ENCODE assay signal across 12 cellular contexts in the genomic region with DNA sequence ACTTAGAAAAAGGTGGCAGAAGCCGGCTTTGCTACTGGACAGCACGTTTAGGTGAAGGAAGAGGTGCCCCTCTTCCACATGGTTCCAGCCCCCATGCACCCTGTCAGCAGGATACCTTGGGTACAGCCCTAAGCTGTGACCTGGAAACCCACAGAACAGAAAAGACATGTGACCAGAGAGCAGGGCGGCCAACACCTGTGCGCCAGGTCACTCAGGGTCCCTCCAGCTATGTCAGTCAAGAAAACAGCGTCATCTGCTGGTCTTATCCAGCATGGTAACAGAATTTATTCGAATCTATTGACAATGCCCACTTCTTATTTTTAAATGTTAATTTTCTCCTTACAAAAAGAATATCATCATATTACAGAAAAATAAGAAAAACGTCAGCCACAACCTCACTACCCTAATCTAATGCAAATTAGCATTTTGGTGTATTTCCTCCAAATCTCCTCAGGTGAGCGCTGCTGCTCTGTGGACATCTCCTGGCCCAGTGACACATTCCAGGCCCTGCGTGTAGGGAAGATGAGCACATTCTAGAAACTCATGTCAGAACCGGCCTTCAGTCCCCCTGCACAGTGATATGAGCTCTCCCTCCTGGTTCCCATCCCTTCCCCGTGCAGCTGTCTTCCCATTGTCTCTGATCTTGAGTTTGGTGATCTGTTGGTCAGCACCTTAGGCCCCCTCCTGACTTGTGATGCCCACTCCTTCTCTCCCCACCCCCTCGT. TPM values are rescaled to one million over a fixed set of nuclear protein-coding genes. Genes with fewer than 3 reads are reported as not detected.
DNase-seq lines count a peak whose midpoint lies in the region; ATAC-seq and TF ChIP-seq lines count a peak whose summit lies in the region.
"Had no signal": no experiment of that assay in that cellular context is flagged by ENCODE, and none has a peak within 500 bp of the region (broad histone marks: within the 10 kb centered on the region; RNA-seq: fewer than 3 reads in every experiment).

No MANE protein-coding gene starts in this region.

- no peak overlapping the region for H3K4me3 Mint-ChIP-seq in endothelial cell (ENCODE audit: unreplicated experiment)
- no peak overlapping the region for H3K4me3 Mint-ChIP-seq in osteocyte (ENCODE audit: unreplicated experiment)
- H3K4me3 Mint-ChIP-seq: activated CD4-positive, alpha-beta memory T cell treated with anti-CD3 and anti-CD28 coated beads, Interleukin-2, amount 10 ng/mL, durations not matched to agents 7 days and 5 days had no signal

- H3K27me3 ChIP-seq in MM.1S (replicated peaks; ENCODE audit: insufficient read depth, low read length): no peaks in the 10 kb centered on the region

- H3K9ac ChIP-seq in MM.1S (ENCODE audit: low read length): no peak overlapping the region

- no peak overlapping the region for H3K27ac ChIP-seq in MM.1S (ENCODE audit: low read length)
- H3K27ac ChIP-seq: coronary artery had no signal

- H3K27ac Mint-ChIP-seq in endothelial cell (ENCODE audit: unreplicated experiment) (no peak overlapping the region), osteocyte (ENCODE audit: unreplicated experiment) (no peak overlapping the region)
- H3K27ac Mint-ChIP-seq: activated CD4-positive, alpha-beta memory T cell treated with anti-CD3 and anti-CD28 coated beads, Interleukin-2, amount 10 ng/mL, durations not matched to agents 7 days and 5 days had no signal

- H3K4me1 Mint-ChIP-seq in endothelial cell (ENCODE audit: unreplicated experiment) (peaks cover 26% of the 10 kb centered on the region), osteocyte (ENCODE audit: unreplicated experiment) (peaks cover 18% of the 10 kb centered on the region)

- no peaks in the 10 kb centered on the region for H3K9me3 Mint-ChIP-seq in endothelial cell (ENCODE audit: unreplicated experiment)
- no peaks in the 10 kb centered on the region for H3K9me3 Mint-ChIP-seq in osteocyte (ENCODE audit: unreplicated experiment)

- H3K9me3 ChIP-seq in MM.1S (replicated peaks; ENCODE audit: insufficient read depth, low read length): no peaks in the 10 kb centered on the region

- peaks cover 13% of the 10 kb centered on the region for H3F3A ChIP-seq in MM.1S (ENCODE audit: insufficient read depth, low read length)

- H3K79me2 ChIP-seq in MM.1S (ENCODE audit: low read length): no peaks in the 10 kb centered on the region

- no peak for ATAC-seq in HG02938 (IDR thresholded peaks at IDR 0.05; ENCODE audit: unreplicated experiment)

- TF ChIP-seq CTCF in MM.1S (IDR thresholded peaks at IDR 0.05; ENCODE audit: low read length) (peak; percentile 67), endothelial cell (IDR thresholded peaks at IDR 0.05; ENCODE audit: unreplicated experiment) (peak; percentile 75), osteocyte (IDR thresholded peaks at IDR 0.05) (peak; percentile 47)

- H3K36me3 Mint-ChIP-seq in endothelial cell (ENCODE audit: low read depth, unreplicated experiment): no peaks in the 10 kb centered on the region
- no peaks in the 10 kb centered on the region for H3K36me3 Mint-ChIP-seq in osteocyte (ENCODE audit: unreplicated experiment)

- no peaks in the 10 kb centered on the region for H3K9me2 ChIP-seq in MM.1S (replicated peaks; ENCODE audit: insufficient read depth, low read length)

- H3K36me3 ChIP-seq in MM.1S (replicated peaks; ENCODE audit: insufficient read depth, low read length): no peaks in the 10 kb centered on the region

- H3K4me1 ChIP-seq in MM.1S (ENCODE audit: low read length): peaks cover 25% of the 10 kb centered on the region

- H2AFZ ChIP-seq in MM.1S (ENCODE audit: low read length): 0 out of 2 replicates have a peak overlapping the region, but pooled peaks have one; percentile 39

- no peaks in the 10 kb centered on the region for H4K20me1 ChIP-seq in MM.1S (ENCODE audit: insufficient read depth, low read length)

- DNase-seq in DMS 273 (lab: John Stamatoyannopoulos, UW; ENCODE audit: unreplicated experiment): peak; percentile 18
- no peak for DNase-seq in DMS 273 treated with DMSO at 0.1 percent for 48 hours (lab: John Stamatoyannopoulos, UW)
- DNase-seq in MM.1S: peak; percentile 59
- DNase-seq in endothelial cell (ENCODE audit: low spot score): peak; percentile 31
- DNase-seq in osteocyte (ENCODE audit: extremely low spot score, unreplicated experiment): no peak
- no peak for DNase-seq in hypothalamus (lab: John Stamatoyannopoulos, UW)
- DNase-seq in EL: no peak
- DNase-seq: 8988T; activated CD4-positive, alpha-beta memory T cell treated with anti-CD3 and anti-CD28 coated beads, Interleukin-2, amount 10 ng/mL, durations not matched to agents 7 days and 5 days; NCI-H774 had no signal

- H3K4me2 ChIP-seq in MM.1S (ENCODE audit: low read depth, low read length): peak overlapping the region; percentile 25; the same call in 1 of the 2 replicates

- peaks cover 8% of the 10 kb centered on the region for H3K27me3 Mint-ChIP-seq in endothelial cell (ENCODE audit: unreplicated experiment)
- no peaks in the 10 kb centered on the region for H3K27me3 Mint-ChIP-seq in osteocyte (ENCODE audit: unreplicated experiment)
- H3K27me3 Mint-ChIP-seq: activated CD4-positive, alpha-beta memory T cell treated with anti-CD3 and anti-CD28 coated beads, Interleukin-2, amount 10 ng/mL, durations not matched to agents 7 days and 5 days had no signal

- no peak overlapping the region for H3K4me3 ChIP-seq in MM.1S (ENCODE audit: low read length)
- H3K4me3 ChIP-seq: coronary artery had no signal

RNA-seq across cellular contexts. Expression of a gene that starts 37.2 kb away (rescaled TPM):
- total RNA-seq in endothelial cell (ENCODE audit: unreplicated experiment) (29.9 TPM), osteocyte (29.3 and 31.6 TPM in 2 replicates)

RNA-seq across cellular contexts. Expression of a gene that starts 37.3 kb away (rescaled TPM):
- 13.8 TPM for total RNA-seq in endothelial cell (ENCODE audit: unreplicated experiment)
- total RNA-seq in osteocyte: 10.3 and 10.7 TPM in 2 replicates

Comparison
In these comparisons a context has a peak if more than half of its experiments do, and no peak if none do; other contexts are left out.
1. DNase-seq: peak in DMS 273 (single experiment), MM.1S (single experiment) and endothelial cell (single experiment); none in DMS 273 treated with DMSO at 0.1 percent for 48 hours (single experiment), osteocyte (single experiment), hypothalamus (0 of 51) and EL (single experiment).
2. Peak in every context shown above with its lines, with median percentiles within 50 percentile points of each other: CTCF ChIP-seq.